8 cellular contexts compared by ENCODE assay signal in the genomic region with DNA sequence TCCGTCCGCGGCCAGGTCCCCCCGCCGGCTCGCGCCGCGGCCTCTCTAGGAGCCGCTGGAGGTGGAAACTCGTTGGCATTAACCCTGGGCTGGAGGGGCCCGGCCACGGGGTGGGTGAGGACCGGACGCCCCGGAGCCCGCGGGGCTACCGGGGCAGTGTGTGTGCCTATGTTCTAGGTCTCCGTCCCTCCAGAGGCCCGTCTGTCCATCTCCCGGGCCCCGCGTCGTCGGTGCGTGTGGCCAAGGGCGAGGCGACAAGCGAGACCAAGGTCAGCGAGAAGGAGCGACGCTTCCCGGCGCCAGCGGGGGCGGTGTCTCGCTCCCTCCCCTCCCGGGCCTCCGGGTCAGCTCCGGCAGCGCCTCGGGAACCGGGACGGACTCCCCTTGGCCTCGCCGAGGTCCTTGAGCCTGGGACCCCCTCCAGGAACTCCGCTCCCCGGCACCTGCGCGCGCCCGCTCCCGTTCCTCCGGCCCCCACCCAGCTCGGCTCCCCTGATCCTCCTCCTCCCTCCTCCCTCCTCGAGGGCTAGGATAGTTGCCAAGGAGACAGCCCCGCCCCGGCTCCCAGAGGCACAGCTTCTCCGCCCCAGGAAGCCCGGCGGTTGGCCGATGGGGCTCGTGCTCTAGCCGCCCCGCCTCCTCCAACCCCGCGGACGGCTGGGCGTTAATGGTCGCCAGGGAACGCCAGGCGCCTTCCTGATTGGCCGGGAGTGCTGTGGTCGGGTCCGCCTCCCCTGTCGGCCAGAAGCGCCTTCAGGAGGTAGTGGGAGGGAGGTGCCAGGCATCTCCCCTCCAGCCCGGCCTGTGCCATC. TPM values are rescaled to one million over a fixed set of nuclear protein-coding genes. Genes with fewer than 3 reads are reported as not detected.
A peak's percentile ranks its signal among the peaks of the same experiment; 100 is the strongest.
DNase-seq lines count a peak whose midpoint lies in the region; ATAC-seq and TF ChIP-seq lines count a peak whose summit lies in the region.

No MANE protein-coding gene starts in this region.

- peak overlapping the region; percentile 89 for H3K4me3 ChIP-seq in GM23338
- H3K4me3 ChIP-seq in fibroblast of lung (replicated peaks in 1 of 4; ENCODE audit: control extremely low read depth in 1 of 4, insufficient read depth in 1 of 4, low read depth in 3 of 4, low read length in 4 of 4) = peak overlapping the region; percentile 67 to 87 (median 80)

- H3K9me3 Mint-ChIP-seq in GM23338 = no peaks in the 10 kb centered on the region
- no peaks in the 10 kb centered on the region for H3K9me3 Mint-ChIP-seq in activated T-helper 17 cell treated with anti-CD3 and anti-CD28 coated beads, Interleukin-2, amount 50 U/mL, for 72 hours
- no peaks in the 10 kb centered on the region for H3K9me3 Mint-ChIP-seq in naive thymus-derived CD8-positive, alpha-beta T cell
- H3K9me3 Mint-ChIP-seq in stimulated activated naive B cell treated with anti-CD40 and anti-IgM and Interleukin-4, amounts not matched to agents 10 μg/mL and 1 μg/mL and 100 μg/mL, for 72 hours = no peaks in the 10 kb centered on the region

- peaks cover 15% of the 10 kb centered on the region for H3F3A ChIP-seq in GM23338 (replicated peaks; ENCODE audit: low read depth)

- H3K27ac Mint-ChIP-seq in GM23338 = peak overlapping the region; percentile 93
- peak overlapping the region; percentile 89 for H3K27ac Mint-ChIP-seq in activated T-helper 17 cell treated with anti-CD3 and anti-CD28 coated beads, Interleukin-2, amount 50 U/mL, for 72 hours
- peak overlapping the region; percentile 90 to 96 (median 94) for H3K27ac Mint-ChIP-seq in naive thymus-derived CD8-positive, alpha-beta T cell
- H3K27ac Mint-ChIP-seq in stimulated activated naive B cell treated with anti-CD40 and anti-IgM and Interleukin-4, amounts not matched to agents 10 μg/mL and 1 μg/mL and 100 μg/mL, for 72 hours = peak overlapping the region; percentile 96

- H3K4me1 ChIP-seq in GM23338 (ENCODE audit: insufficient read depth) = peaks cover 13% of the 10 kb centered on the region
- peaks cover 3% of the 10 kb centered on the region for H3K4me1 ChIP-seq in fibroblast of lung (ENCODE audit: control insufficient read depth, extremely low read depth, insufficient read depth, low read length)

- H3K27ac ChIP-seq in GM23338 (ENCODE audit: low read depth) = peak overlapping the region; percentile 94
- peak overlapping the region; percentile 92 for H3K27ac ChIP-seq in fibroblast of lung (ENCODE audit: insufficient read depth, low read length)

- H3K27me3 Mint-ChIP-seq in GM23338 (ENCODE audit: insufficient read depth, low read depth, poor library complexity) = peaks cover 18% of the 10 kb centered on the region
- no peaks in the 10 kb centered on the region for H3K27me3 Mint-ChIP-seq in activated T-helper 17 cell treated with anti-CD3 and anti-CD28 coated beads, Interleukin-2, amount 50 U/mL, for 72 hours
- H3K27me3 Mint-ChIP-seq in naive thymus-derived CD8-positive, alpha-beta T cell = no peaks in the 10 kb centered on the region
- no peaks in the 10 kb centered on the region for H3K27me3 Mint-ChIP-seq in stimulated activated naive B cell treated with anti-CD40 and anti-IgM and Interleukin-4, amounts not matched to agents 10 μg/mL and 1 μg/mL and 100 μg/mL, for 72 hours

- peaks cover 16% of the 10 kb centered on the region for H3K4me1 Mint-ChIP-seq in GM23338
- H3K4me1 Mint-ChIP-seq in activated T-helper 17 cell treated with anti-CD3 and anti-CD28 coated beads, Interleukin-2, amount 50 U/mL, for 72 hours = peaks cover 12% of the 10 kb centered on the region
- peaks cover 10 to 40% (median 23%) of the 10 kb centered on the region in 4 donors for H3K4me1 Mint-ChIP-seq in naive thymus-derived CD8-positive, alpha-beta T cell
- H3K4me1 Mint-ChIP-seq in stimulated activated naive B cell treated with anti-CD40 and anti-IgM and Interleukin-4, amounts not matched to agents 10 μg/mL and 1 μg/mL and 100 μg/mL, for 72 hours = peaks cover 29 to 63% of the 10 kb centered on the region in 2 donors

- H3K9me3 ChIP-seq in fibroblast of lung (ENCODE audit: control insufficient read depth, insufficient read depth, low read depth, low read length) = no peaks in the 10 kb centered on the region

- H3K4me3 Mint-ChIP-seq in GM23338 = peak overlapping the region; percentile 68
- peak overlapping the region; percentile 82 for H3K4me3 Mint-ChIP-seq in activated T-helper 17 cell treated with anti-CD3 and anti-CD28 coated beads, Interleukin-2, amount 50 U/mL, for 72 hours
- H3K4me3 Mint-ChIP-seq in naive thymus-derived CD8-positive, alpha-beta T cell = peak overlapping the region; percentile 82 to 95 (median 90)
- H3K4me3 Mint-ChIP-seq in stimulated activated naive B cell treated with anti-CD40 and anti-IgM and Interleukin-4, amounts not matched to agents 10 μg/mL and 1 μg/mL and 100 μg/mL, for 72 hours = peak overlapping the region; percentile 89 to 93

- H2AFZ ChIP-seq in GM23338 (peak overlapping the region; percentile 84), fibroblast of lung (ENCODE audit: low read length) (peak overlapping the region; percentile 79)

- peak overlapping the region; percentile 83 for H3K4me2 ChIP-seq in GM23338
- H3K4me2 ChIP-seq in fibroblast of lung (ENCODE audit: extremely low read depth, insufficient read depth, low read length) = peak overlapping the region; percentile 65

- POLR2A ChIA-PET in naive thymus-derived CD8-positive, alpha-beta T cell (lab: Charles Lee) = interaction anchor here (0.6 to 3.5 kb wide), 9 partner anchors 8 to 123 kb away, joined by 3 to 18 read pairs (median 3); partner anchors contain the start of genes DCTPP1, ZNF688, ZNF747 and ZNF764

- DNase-seq in ELF-1 (ENCODE audit: low read depth, low spot score) = peak; percentile 99
- DNase-seq in GM23338 (ENCODE audit: low spot score) = peak; percentile 99
- peak; percentile 96 for DNase-seq in LHCN-M2 (ENCODE audit: low read depth)
- peak; percentile 97 for DNase-seq in RPMI7951 (ENCODE audit: low read depth)
- peak; percentile 97 for DNase-seq in fibroblast of lung (ENCODE audit: low read depth in 2 of 2)
- DNase-seq in naive thymus-derived CD8-positive, alpha-beta T cell = peak; percentile 64 to 92 (median 72)
- peak; percentile 98 for DNase-seq in stimulated activated naive B cell treated with anti-CD40 and anti-IgM and Interleukin-4, amounts not matched to agents 10 μg/mL and 1 μg/mL and 100 μg/mL, for 72 hours

- TF ChIP-seq CTCF in GM23338 (conservative IDR thresholded peaks at IDR 0.05; ENCODE audit: low read depth in 2 of 2) (peak in 1 of 2 experiments; percentile 16; a peak in 1 of 4 replicates), fibroblast of lung (conservative IDR thresholded peaks at IDR 0.05 in 1 of 2, IDR thresholded peaks at IDR 0.05 in 1 of 2; ENCODE audit: low read depth in 1 of 2, low read length in 2 of 2) (peak; percentile 29 to 30)

- peaks cover 15% of the 10 kb centered on the region for H3K36me3 Mint-ChIP-seq in GM23338 (ENCODE audit: low read depth)
- peaks cover 25% of the 10 kb centered on the region for H3K36me3 Mint-ChIP-seq in activated T-helper 17 cell treated with anti-CD3 and anti-CD28 coated beads, Interleukin-2, amount 50 U/mL, for 72 hours (ENCODE audit: low read depth)
- peaks cover 0 to 14% (median 0%) of the 10 kb centered on the region in 3 donors for H3K36me3 Mint-ChIP-seq in naive thymus-derived CD8-positive, alpha-beta T cell
- H3K36me3 Mint-ChIP-seq in stimulated activated naive B cell treated with anti-CD40 and anti-IgM and Interleukin-4, amounts not matched to agents 10 μg/mL and 1 μg/mL and 100 μg/mL, for 72 hours = peaks cover 12 to 20% of the 10 kb centered on the region in 2 donors

- H3K9me2 ChIP-seq in GM23338 (ENCODE audit: insufficient read depth) = no peaks in the 10 kb centered on the region

- H3K79me2 ChIP-seq in GM23338 (replicated peaks; ENCODE audit: insufficient read depth) (peaks cover 13% of the 10 kb centered on the region; the same call in 1 of the 2 replicates), fibroblast of lung (ENCODE audit: control insufficient read depth, insufficient read depth, low read length) (no peaks in the 10 kb centered on the region)

- H4K20me1 ChIP-seq in GM23338 (replicated peaks; ENCODE audit: insufficient read depth) (no peaks in the 10 kb centered on the region), fibroblast of lung (ENCODE audit: control insufficient read depth, extremely low read depth, insufficient read depth, low read length) (no peaks in the 10 kb centered on the region)

- H3K9ac ChIP-seq in fibroblast of lung (ENCODE audit: insufficient read depth, low read length) = peak overlapping the region; percentile 87

- H3K36me3 ChIP-seq in GM23338 (ENCODE audit: insufficient read depth) (no peaks in the 10 kb centered on the region), fibroblast of lung (ENCODE audit: control insufficient read depth, insufficient read depth, low read length) (peaks cover 8% of the 10 kb centered on the region)

- peak; percentile 89 for ATAC-seq in GM23338
- peak; percentile 95 for ATAC-seq in activated T-helper 17 cell treated with anti-CD3 and anti-CD28 coated beads, Interleukin-2, amount 50 U/mL, for 72 hours (replicated peaks)
- peak; percentile 71 to 82 for ATAC-seq in naive thymus-derived CD8-positive, alpha-beta T cell
- peak; percentile 83 to 85 for ATAC-seq in stimulated activated naive B cell treated with anti-CD40 and anti-IgM and Interleukin-4, amounts not matched to agents 10 μg/mL and 1 μg/mL and 100 μg/mL, for 72 hours (replicated peaks)

- H3K27me3 ChIP-seq in GM23338 (ENCODE audit: insufficient read depth) = no peaks in the 10 kb centered on the region
- no peaks in the 10 kb centered on the region for H3K27me3 ChIP-seq in fibroblast of lung (ENCODE audit: control insufficient read depth, insufficient read depth, low read length)

RNA-seq across cellular contexts. Expression of gene ZNF768, which starts 0.7 kb away (rescaled TPM):
- 34.6 and 43.0 TPM in 2 replicates for total RNA-seq in GM23338 (2014; rRNA removed; shearing (Covaris generic))
- polyA plus RNA-seq in GM23338 (2016; fragmentation: Nextera tagmentation; extraction: Ambion mirVana) = 8.3 and 8.5 TPM in 2 replicates
- 36.7 and 40.6 TPM in 2 replicates for total RNA-seq in LHCN-M2 (2014; rRNA removed)
- 22.2 TPM for polyA plus RNA-seq in LHCN-M2 (2012)
- 17.5 and 19.1 TPM in 2 replicates for total RNA-seq in RPMI7951 (2014; rRNA removed; shearing (Covaris generic))
- 1 to 10 TPM; 3.7 to 5.3 TPM for total RNA-seq in activated T-helper 17 cell treated with anti-CD3 and anti-CD28 coated beads, Interleukin-2, amount 50 U/mL, for 72 hours
- 21.8 and 23.9 TPM in 2 replicates for total RNA-seq in fibroblast of lung
- 8.2 and 9.5 TPM in 2 replicates for polyA plus RNA-seq in fibroblast of lung
- polyA plus RNA-seq in fibroblast of lung (2012) = 15.2 and 17.6 TPM in 2 replicates
- 6.8 and 7.2 TPM in 2 replicates for polyA minus RNA-seq in fibroblast of lung (ENCODE audit: low replicate concordance)
- 1 to 10 TPM; 8.3 to 8.5 TPM for total RNA-seq in naive thymus-derived CD8-positive, alpha-beta T cell
- polyA plus RNA-seq in naive thymus-derived CD8-positive, alpha-beta T cell = 1 to 10 TPM; 1.1 to 2.1 (median 1.5) TPM

RNA-seq across cellular contexts. Expression of gene ZNF747, which starts 7.6 kb away (rescaled TPM):
- total RNA-seq in GM23338 (2014; rRNA removed; shearing (Covaris generic)) = 10.8 and 12.6 TPM in 2 replicates
- polyA plus RNA-seq in GM23338 (2016; fragmentation: Nextera tagmentation; extraction: Ambion mirVana) = 3.0 and 4.2 TPM in 2 replicates
- total RNA-seq in LHCN-M2 (2014; rRNA removed) = 13.3 TPM in 2 replicates
- 5.0 TPM for polyA plus RNA-seq in LHCN-M2 (2012)
- total RNA-seq in RPMI7951 (2014; rRNA removed; shearing (Covaris generic)) = 5.0 and 5.6 TPM in 2 replicates
- total RNA-seq in activated T-helper 17 cell treated with anti-CD3 and anti-CD28 coated beads, Interleukin-2, amount 50 U/mL, for 72 hours = 10 to 100 TPM in 1 of 2 donors, 1 to 10 TPM in 1; 6.9 to 12.9 TPM
- 7.4 and 10.6 TPM in 2 replicates for total RNA-seq in fibroblast of lung
- polyA plus RNA-seq in fibroblast of lung = 3.9 and 4.4 TPM in 2 replicates
- 3.2 and 3.6 TPM in 2 replicates for polyA plus RNA-seq in fibroblast of lung (2012)
- polyA minus RNA-seq in fibroblast of lung (ENCODE audit: low replicate concordance) = 2.9 and 7.4 TPM in 2 replicates
- 10 to 100 TPM; 21.8 to 21.9 TPM for total RNA-seq in naive thymus-derived CD8-positive, alpha-beta T cell
- 10 to 100 TPM in 2 of 3 donors, 1 to 10 TPM in 1; 9.5 to 12.0 (median 11.4) TPM for polyA plus RNA-seq in naive thymus-derived CD8-positive, alpha-beta T cell

RNA-seq across cellular contexts. Expression of gene ZNF764, which starts 31.1 kb away (rescaled TPM):
- 10.7 and 12.9 TPM in 2 replicates for total RNA-seq in GM23338 (2014; rRNA removed; shearing (Covaris generic))
- 5.6 and 6.0 TPM in 2 replicates for polyA plus RNA-seq in GM23338 (2016; fragmentation: Nextera tagmentation; extraction: Ambion mirVana)
- 7.8 and 9.6 TPM in 2 replicates for total RNA-seq in LHCN-M2 (2014; rRNA removed)
- 2.8 TPM for polyA plus RNA-seq in LHCN-M2 (2012)
- total RNA-seq in RPMI7951 (2014; rRNA removed; shearing (Covaris generic)) = 3.0 and 3.6 TPM in 2 replicates
- 10 to 100 TPM; 13.8 to 14.1 TPM for total RNA-seq in activated T-helper 17 cell treated with anti-CD3 and anti-CD28 coated beads, Interleukin-2, amount 50 U/mL, for 72 hours
- 3.1 TPM in 2 replicates for total RNA-seq in fibroblast of lung
- polyA plus RNA-seq in fibroblast of lung = 2.4 and 2.6 TPM in 2 replicates
- 3.2 and 3.8 TPM in 2 replicates for polyA plus RNA-seq in fibroblast of lung (2012)
- 2.9 and 4.1 TPM in 2 replicates for polyA minus RNA-seq in fibroblast of lung (ENCODE audit: low replicate concordance)
- 10 to 100 TPM; 18.8 to 19.3 TPM for total RNA-seq in naive thymus-derived CD8-positive, alpha-beta T cell
- polyA plus RNA-seq in naive thymus-derived CD8-positive, alpha-beta T cell = 1 to 10 TPM; 3.6 to 6.5 (median 4.0) TPM

RNA-seq across cellular contexts. Expression of gene ZNF688, which starts 44.5 kb away (rescaled TPM):
- total RNA-seq in GM23338 (2014; rRNA removed; shearing (Covaris generic)) = 1.3 and 4.0 TPM in 2 replicates
- polyA plus RNA-seq in GM23338 (2016; fragmentation: Nextera tagmentation; extraction: Ambion mirVana) (4.4 and 6.2 TPM in 2 replicates), fibroblast of lung (3.0 and 3.1 TPM in 2 replicates)
- total RNA-seq in LHCN-M2 (2014; rRNA removed) (11.9 and 16.2 TPM in 2 replicates), fibroblast of lung (10.3 and 12.9 TPM in 2 replicates)
- 13.3 TPM for polyA plus RNA-seq in LHCN-M2 (2012)
- total RNA-seq in RPMI7951 (2014; rRNA removed; shearing (Covaris generic)) = 6.4 and 6.7 TPM in 2 replicates
- total RNA-seq in activated T-helper 17 cell treated with anti-CD3 and anti-CD28 coated beads, Interleukin-2, amount 50 U/mL, for 72 hours = 1 to 10 TPM; 7.3 to 9.7 TPM
- polyA plus RNA-seq in fibroblast of lung (2012) = 4.6 and 7.3 TPM in 2 replicates
- 0.86 and 2.0 TPM in 2 replicates for polyA minus RNA-seq in fibroblast of lung (ENCODE audit: low replicate concordance)
- total RNA-seq in naive thymus-derived CD8-positive, alpha-beta T cell = 10 to 100 TPM; 19.9 to 21.2 TPM
- 10 to 100 TPM; 21.2 to 22.0 (median 21.7) TPM for polyA plus RNA-seq in naive thymus-derived CD8-positive, alpha-beta T cell

RNA-seq across cellular contexts. Expression of gene ITGAL, which starts 54.5 kb away (rescaled TPM):
- total RNA-seq in GM23338 (2014; rRNA removed; shearing (Covaris generic)) = 0.07 TPM in 1 of 2 replicates, not detected in the other
- polyA plus RNA-seq in GM23338 (2016; fragmentation: Nextera tagmentation; extraction: Ambion mirVana) (0.05 and 0.43 TPM in 2 replicates), fibroblast of lung (not detected in 2 replicates)
- total RNA-seq in LHCN-M2 (2014; rRNA removed) (not detected in 2 replicates), fibroblast of lung (not detected in 2 replicates)
- not detected for polyA plus RNA-seq in LHCN-M2 (2012)
- total RNA-seq in RPMI7951 (2014; rRNA removed; shearing (Covaris generic)) = not detected in 2 replicates
- 100 to 1,000 TPM; 319 to 344 TPM for total RNA-seq in activated T-helper 17 cell treated with anti-CD3 and anti-CD28 coated beads, Interleukin-2, amount 50 U/mL, for 72 hours
- not detected in 2 replicates for polyA plus RNA-seq in fibroblast of lung (2012)
- not detected in 2 replicates for polyA minus RNA-seq in fibroblast of lung (ENCODE audit: low replicate concordance)
- 100 to 1,000 TPM; 334 to 339 TPM for total RNA-seq in naive thymus-derived CD8-positive, alpha-beta T cell
- polyA plus RNA-seq in naive thymus-derived CD8-positive, alpha-beta T cell = 100 to 1,000 TPM; 121 to 157 (median 124) TPM

Comparison
In these comparisons a context has a peak if more than half of its experiments do, and no peak if none do; other contexts are left out.
1. Peak in every context shown above with its lines: DNase-seq, ATAC-seq, H3K4me3 ChIP-seq and H3K27ac ChIP-seq.